Comparison of ENCODE assay signal across 13 cellular contexts in genomic region chrX:40088803-40089540, GRCh38. TPM values are rescaled to one million over a fixed set of nuclear protein-coding genes. Genes with fewer than 3 reads are reported as not detected.
A peak's percentile ranks its signal among the peaks of the same experiment; 100 is the strongest.
DNase-seq lines count a peak whose midpoint lies in the region; ATAC-seq and TF ChIP-seq lines count a peak whose summit lies in the region.
"Had no signal": no experiment of that assay in that cellular context is flagged by ENCODE, and none has a peak within 500 bp of the region (broad histone marks: within the 10 kb centered on the region; RNA-seq: fewer than 3 reads in every experiment).

No MANE protein-coding gene starts in this region.

- TF ChIP-seq CTCF in Caco-2 (IDR thresholded peaks at IDR 0.05; ENCODE audit: insufficient read depth in 1 of 2, low read depth in 1 of 2, low read length in 1 of 2, severe bottlenecking in 1 of 2, unreplicated experiment in 1 of 2) (no peak), Panc1 (IDR thresholded peaks at IDR 0.05) (no peak), glutamatergic neuron (IDR thresholded peaks at IDR 0.05; ENCODE audit: partially characterized antibody, unreplicated experiment) (no peak), osteocyte (IDR thresholded peaks at IDR 0.05) (no peak), left ventricle myocardium inferior (IDR thresholded peaks at IDR 0.05; ENCODE audit: borderline replicate concordance) (no peak)

- no peak for DNase-seq in Caco-2
- no peak for DNase-seq in Panc1 (ENCODE audit: low read depth, low spot score)
- DNase-seq in glutamatergic neuron: no peak
- DNase-seq in osteocyte (ENCODE audit: extremely low spot score, unreplicated experiment): no peak
- DNase-seq in left ventricle myocardium inferior: no peak
- no peak for DNase-seq in DMS79 (lab: John Stamatoyannopoulos, UW)
- DNase-seq: activated CD4-positive, alpha-beta memory T cell treated with anti-CD3 and anti-CD28 coated beads for 36 hours; cerebellar nuclear complex; COR-L47; erythroblast had no signal

- ATAC-seq in Panc1 (no peak), HG02885 (IDR thresholded peaks at IDR 0.05; ENCODE audit: poor library complexity, unreplicated experiment) (no peak), GM18505 (IDR thresholded peaks at IDR 0.05; ENCODE audit: unreplicated experiment) (no peak)

- POLR2A ChIA-PET in Caco-2 (lab: Charles Lee): no interaction called here
- POLR2A ChIA-PET in Panc1 (lab: Charles Lee): no interaction called here

- CTCF ChIA-PET in Caco-2 (lab: Charles Lee) (interaction anchor here (0.6 kb wide), 1 partner anchor 292 kb away, joined by 3 read pairs; no protein-coding TSS in a partner anchor), Panc1 (lab: Charles Lee) (interaction anchor here (0.6 kb wide), 1 partner anchor 38 kb away, joined by 3 read pairs; no protein-coding TSS in a partner anchor)

- no peaks in the 10 kb centered on the region for H3K27me3 Mint-ChIP-seq in Caco-2 (ENCODE audit: insufficient read depth, unreplicated experiment)
- H3K27me3 Mint-ChIP-seq in glutamatergic neuron (ENCODE audit: unreplicated experiment): peaks cover 16% of the 10 kb centered on the region
- H3K27me3 Mint-ChIP-seq in osteocyte (ENCODE audit: unreplicated experiment): no peaks in the 10 kb centered on the region
- H3K27me3 Mint-ChIP-seq: activated CD4-positive, alpha-beta memory T cell treated with anti-CD3 and anti-CD28 coated beads for 36 hours had no signal

- BruUV-seq in Caco-2 (replicated peaks; lab: Mats Ljungman, UMichigan): no TSS peak
- BruUV-seq in Panc1 (replicated peaks; lab: Mats Ljungman, UMichigan): no TSS peak

- intact Hi-C loops in Caco-2 (cut with micrococcal nuclease; ENCODE audit: unreplicated experiment) (no loop called here), Panc1 (cut with micrococcal nuclease; ENCODE audit: unreplicated experiment) (loop anchor here (5.0 to 10.0 kb wide), 2 partner anchors 77 to 274 kb away; no protein-coding TSS in a partner anchor), left ventricle myocardium inferior (cut with micrococcal nuclease) (loop anchor here (10.0 kb wide), 1 partner anchor 274 kb away; no protein-coding TSS in a partner anchor)

- no peaks in the 10 kb centered on the region for H3K36me3 ChIP-seq in Caco-2 (ENCODE audit: control insufficient read depth, insufficient read depth, low read length)
- no peaks in the 10 kb centered on the region for H3K36me3 ChIP-seq in Panc1 (ENCODE audit: control insufficient read depth, insufficient read depth, low read length)
- no peaks in the 10 kb centered on the region for H3K36me3 ChIP-seq in left ventricle myocardium inferior

- TF ChIP-seq POLR2A in GM18505 (IDR thresholded peaks at IDR 0.05; ENCODE audit: borderline replicate concordance, extremely low read depth, insufficient read depth, insufficient read length): no peak

- H3K4me3 Mint-ChIP-seq in Caco-2 (ENCODE audit: unreplicated experiment) (no peak overlapping the region), glutamatergic neuron (ENCODE audit: unreplicated experiment) (peak overlapping the region; percentile 61), osteocyte (ENCODE audit: unreplicated experiment) (no peak overlapping the region)
- H3K4me3 Mint-ChIP-seq: activated CD4-positive, alpha-beta memory T cell treated with anti-CD3 and anti-CD28 coated beads for 36 hours had no signal

- in situ Hi-C loops in Panc1 (cut with HindIII; ENCODE audit: low pct_unique_long_range_greater_than_20kb, low sequenced_read_pairs): no loop called here

- peaks cover 18% of the 10 kb centered on the region for H3K4me1 Mint-ChIP-seq in Caco-2 (ENCODE audit: low read depth, unreplicated experiment)
- H3K4me1 Mint-ChIP-seq in glutamatergic neuron (ENCODE audit: low read depth, unreplicated experiment): peaks cover 52% of the 10 kb centered on the region
- peaks cover 75% of the 10 kb centered on the region for H3K4me1 Mint-ChIP-seq in osteocyte (ENCODE audit: unreplicated experiment)

- H3K27me3 ChIP-seq in Caco-2 (replicated peaks; ENCODE audit: control insufficient read depth, insufficient read depth, low read length) (no peaks in the 10 kb centered on the region), Panc1 (ENCODE audit: control insufficient read depth, insufficient read depth, low read length) (no peaks in the 10 kb centered on the region), left ventricle myocardium inferior (ENCODE audit: low read depth) (no peaks in the 10 kb centered on the region)

- H3K4me1 ChIP-seq in Caco-2 (peaks cover 26% of the 10 kb centered on the region), Panc1 (ENCODE audit: control insufficient read depth, insufficient read depth, low read length) (peaks cover 31% of the 10 kb centered on the region), left ventricle myocardium inferior (peaks cover 66% of the 10 kb centered on the region)

- H3K27ac ChIP-seq in Panc1 (ENCODE audit: low read length) (peak overlapping the region; percentile 79), left ventricle myocardium inferior (replicated peaks) (no peak overlapping the region)
- H3K27ac ChIP-seq: HL-60 had no signal

- H3K9me3 Mint-ChIP-seq in Caco-2 (ENCODE audit: unreplicated experiment) (no peaks in the 10 kb centered on the region), glutamatergic neuron (ENCODE audit: unreplicated experiment) (peaks cover 15% of the 10 kb centered on the region), osteocyte (ENCODE audit: unreplicated experiment) (no peaks in the 10 kb centered on the region)
- H3K9me3 Mint-ChIP-seq: activated CD4-positive, alpha-beta memory T cell treated with anti-CD3 and anti-CD28 coated beads for 36 hours had no signal

- H3K36me3 Mint-ChIP-seq in Caco-2 (ENCODE audit: insufficient read depth, unreplicated experiment) (peaks cover 5% of the 10 kb centered on the region), glutamatergic neuron (ENCODE audit: unreplicated experiment) (no peaks in the 10 kb centered on the region), osteocyte (ENCODE audit: unreplicated experiment) (peaks cover 2% of the 10 kb centered on the region)

- no peaks in the 10 kb centered on the region for H3K9me3 ChIP-seq in Caco-2
- H3K9me3 ChIP-seq in Panc1 (ENCODE audit: control insufficient read depth, insufficient read depth, low read depth, low read length): no peaks in the 10 kb centered on the region
- no peaks in the 10 kb centered on the region for H3K9me3 ChIP-seq in left ventricle myocardium inferior (replicated peaks)

- H3K4me3 ChIP-seq in Caco-2 (ENCODE audit: low read depth, low read length) (no peak overlapping the region), Panc1 (ENCODE audit: low read depth in 2 of 2, low read length in 2 of 2) (peak overlapping the region; percentile 53 to 64; a peak in 3 of 4 replicates), left ventricle myocardium inferior (no peak overlapping the region)

- H3K27ac Mint-ChIP-seq in Caco-2 (ENCODE audit: unreplicated experiment): peak overlapping the region; percentile 51
- peak overlapping the region; percentile 72 for H3K27ac Mint-ChIP-seq in glutamatergic neuron (ENCODE audit: unreplicated experiment)
- peak overlapping the region; percentile 88 for H3K27ac Mint-ChIP-seq in osteocyte (ENCODE audit: unreplicated experiment)
- H3K27ac Mint-ChIP-seq: activated CD4-positive, alpha-beta memory T cell treated with anti-CD3 and anti-CD28 coated beads for 36 hours had no signal

RNA-seq across cellular contexts. Expression of gene BCOR, which starts 8.8 kb away (rescaled TPM):
- 16.2 and 18.6 TPM in 2 replicates for total RNA-seq in Caco-2 (2022)
- 48.3 TPM for total RNA-seq in Panc1 (2021; ENCODE audit: unreplicated experiment)
- polyA plus RNA-seq in Panc1 (2012; ENCODE audit: insufficient read length): 33.8 TPM
- 59.0 TPM for total RNA-seq in glutamatergic neuron (ENCODE audit: unreplicated experiment)
- total RNA-seq in osteocyte: 24.1 and 24.8 TPM in 2 replicates
- 15.1 TPM for total RNA-seq in left ventricle myocardium inferior

Comparison
In these comparisons a context has a peak if more than half of its experiments do, and no peak if none do; other contexts are left out.
1. H3K4me3 ChIP-seq: peak in Panc1 (2 of 2); none in Caco-2 (single experiment) and left ventricle myocardium inferior (single experiment).
2. Peak in every context shown above with its lines, with median percentiles within 50 percentile points of each other: H3K27ac Mint-ChIP-seq.